In the genomic region with DNA sequence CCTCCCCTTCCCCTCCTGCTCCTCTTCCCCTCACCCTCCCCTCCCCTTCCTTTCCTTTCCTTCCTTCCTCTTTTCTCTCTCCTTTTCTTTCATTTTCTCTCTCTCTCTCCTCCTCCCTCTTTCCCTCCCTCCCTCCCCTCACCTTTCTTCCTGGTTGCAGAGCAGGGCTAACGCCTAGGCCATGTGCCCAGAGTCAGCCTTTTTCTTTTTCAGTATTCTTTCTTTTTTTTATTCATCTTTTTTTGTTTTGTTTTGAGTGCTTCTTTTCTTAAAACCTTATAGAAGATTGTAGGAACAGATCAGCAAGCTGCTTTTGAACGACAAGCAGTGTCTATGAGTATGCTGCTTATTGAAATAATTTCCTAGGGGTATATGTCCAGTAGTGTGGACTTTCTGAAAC, we compare ENCODE assay signal across 25 cellular contexts.
DNase-seq lines count a peak whose midpoint lies in the region; ATAC-seq, FAIRE-seq and TF ChIP-seq lines count a peak whose summit lies in the region.
"Had no signal": no experiment of that assay in that cellular context is flagged by ENCODE, and none has a peak within 500 bp of the region (broad histone marks: within the 10 kb centered on the region; RNA-seq: fewer than 3 reads in every experiment).

No MANE protein-coding gene starts in this region.

- H3K4me1 ChIP-seq in spleen = peaks cover 0 to 15% (median under 1%) of the 10 kb centered on the region in 6 donors

- no peak overlapping the region for H3K4me3 Mint-ChIP-seq in activated CD4-positive, alpha-beta memory T cell treated with anti-CD3 and anti-CD28 coated beads for 36 hours
- no peak overlapping the region for H3K4me3 Mint-ChIP-seq in activated CD4-positive, alpha-beta memory T cell treated with anti-CD3 and anti-CD28 coated beads, Interleukin-2, amount 10 ng/mL, durations not matched to agents 7 days and 5 days
- H3K4me3 Mint-ChIP-seq in activated B cell treated with CpG ODN at 0.5 μM for 24 hours = no peak overlapping the region
- H3K4me3 Mint-ChIP-seq in osteocyte (ENCODE audit: unreplicated experiment) = no peak overlapping the region
- H3K4me3 Mint-ChIP-seq: dendritic cell treated with granulocyte-macrophage colony-stimulating factor and Interleukin-4, amounts not matched to agents 40 ng/mL and 50 ng/mL, for 4 days; type B pancreatic cell had no signal

- DNase-seq in activated CD4-positive, alpha-beta memory T cell treated with anti-CD3 and anti-CD28 coated beads for 36 hours = no peak
- DNase-seq in activated CD4-positive, alpha-beta memory T cell treated with anti-CD3 and anti-CD28 coated beads, Interleukin-2, amount 10 ng/mL, durations not matched to agents 7 days and 5 days = no peak
- no peak for DNase-seq in GM12891 (ENCODE audit: insufficient read length, low spot score)
- DNase-seq in activated B cell treated with CpG ODN at 0.5 μM for 24 hours = no peak
- no peak for DNase-seq in osteocyte (ENCODE audit: extremely low spot score, unreplicated experiment)
- DNase-seq in spleen = no peak
- DNase-seq in superior temporal gyrus (ENCODE audit: extremely low spot score) = no peak
- DNase-seq: ACHN; anterior cingulate cortex; H7; IMR-90; NCI-H146; NCI-H524; NK-92 treated with Interleukin-12 subunit alpha and Interleukin-12 subunit beta, amount 100 ng/mL, for 24 hours; small intestine; stomach had no signal

- no peak overlapping the region for H3K4me3 ChIP-seq in spleen
- H3K4me3 ChIP-seq: BLaER1 treated with 17β-estradiol and CSF1 and Interleukin-3, amounts not matched to agents 10 nM and 100 nM; cardiac muscle cell; SK-N-MC; stomach had no signal

- H3K27me3 ChIP-seq in spleen (replicated peaks in 1 of 7) = no peaks in the 10 kb centered on the region
- H3K27me3 ChIP-seq: BLaER1 treated with 17β-estradiol and CSF1 and Interleukin-3, amounts not matched to agents 10 nM and 100 nM; cardiac muscle cell; neutrophil; stomach had no signal

- H3K27ac Mint-ChIP-seq in activated CD4-positive, alpha-beta memory T cell treated with anti-CD3 and anti-CD28 coated beads for 36 hours = peak overlapping the region; percentile 43
- no peak overlapping the region for H3K27ac Mint-ChIP-seq in activated CD4-positive, alpha-beta memory T cell treated with anti-CD3 and anti-CD28 coated beads, Interleukin-2, amount 10 ng/mL, durations not matched to agents 7 days and 5 days
- peak overlapping the region; percentile 77 for H3K27ac Mint-ChIP-seq in activated B cell treated with CpG ODN at 0.5 μM for 24 hours
- H3K27ac Mint-ChIP-seq in osteocyte (ENCODE audit: unreplicated experiment) = peak overlapping the region; percentile 70
- H3K27ac Mint-ChIP-seq: dendritic cell treated with granulocyte-macrophage colony-stimulating factor and Interleukin-4, amounts not matched to agents 40 ng/mL and 50 ng/mL, for 4 days; type B pancreatic cell had no signal

- peaks cover 0 to 8% (median 0%) of the 10 kb centered on the region in 6 donors for H3K36me3 ChIP-seq in spleen
- H3K36me3 ChIP-seq: cardiac muscle cell, neutrophil, stomach had no signal

- peaks cover 26% of the 10 kb centered on the region for H3K4me1 Mint-ChIP-seq in activated CD4-positive, alpha-beta memory T cell treated with anti-CD3 and anti-CD28 coated beads for 36 hours (ENCODE audit: low read depth)
- H3K4me1 Mint-ChIP-seq in activated CD4-positive, alpha-beta memory T cell treated with anti-CD3 and anti-CD28 coated beads, Interleukin-2, amount 10 ng/mL, durations not matched to agents 7 days and 5 days = peaks cover 17% of the 10 kb centered on the region
- H3K4me1 Mint-ChIP-seq in activated B cell treated with CpG ODN at 0.5 μM for 24 hours = peaks cover 51% of the 10 kb centered on the region
- H3K4me1 Mint-ChIP-seq in osteocyte (ENCODE audit: unreplicated experiment) = peaks cover 18% of the 10 kb centered on the region

- POLR2A ChIA-PET in activated CD4-positive, alpha-beta memory T cell treated with anti-CD3 and anti-CD28 coated beads for 36 hours (lab: Charles Lee) = no interaction called here
- POLR2A ChIA-PET in activated CD4-positive, alpha-beta memory T cell treated with anti-CD3 and anti-CD28 coated beads, Interleukin-2, amount 10 ng/mL, durations not matched to agents 7 days and 5 days (lab: Charles Lee) = no interaction called here
- POLR2A ChIA-PET in activated B cell treated with CpG ODN at 0.5 μM for 24 hours (lab: Charles Lee) = no interaction called here

- intact Hi-C loops in activated CD4-positive, alpha-beta memory T cell treated with anti-CD3 and anti-CD28 coated beads for 36 hours (cut with micrococcal nuclease) = no loop called here
- intact Hi-C loops in activated B cell treated with CpG ODN at 0.5 μM for 24 hours (cut with micrococcal nuclease) = no loop called here
- intact Hi-C loops in spleen (cut with DNase I; ENCODE audit: low total_unique reads) = no loop called here

- TF ChIP-seq CTCF in activated B cell treated with CpG ODN at 0.5 μM for 24 hours (IDR thresholded peaks at IDR 0.05) = no peak
- no peak for TF ChIP-seq CTCF in osteocyte (IDR thresholded peaks at IDR 0.05)
- TF ChIP-seq CTCF in spleen (IDR thresholded peaks at IDR 0.05 in 8 of 11, conservative IDR thresholded peaks at IDR 0.05 in 3 of 11) = no peak

- CTCF ChIA-PET in activated CD4-positive, alpha-beta memory T cell treated with anti-CD3 and anti-CD28 coated beads for 36 hours (lab: Charles Lee) = no interaction called here
- CTCF ChIA-PET in activated CD4-positive, alpha-beta memory T cell treated with anti-CD3 and anti-CD28 coated beads, Interleukin-2, amount 10 ng/mL, durations not matched to agents 7 days and 5 days (lab: Charles Lee) = no interaction called here
- CTCF ChIA-PET in activated B cell treated with CpG ODN at 0.5 μM for 24 hours (lab: Charles Lee) = no interaction called here

- peaks cover 0 to 5% (median 0%) of the 10 kb centered on the region in 8 donors for H3K9me3 ChIP-seq in spleen
- H3K9me3 ChIP-seq: neutrophil, stomach had no signal

- TF ChIP-seq POLR2A in GM12891 (IDR thresholded peaks at IDR 0.05; ENCODE audit: low read depth, low read length) (no peak), spleen (IDR thresholded peaks at IDR 0.05) (no peak)

- H3K9me3 Mint-ChIP-seq in activated CD4-positive, alpha-beta memory T cell treated with anti-CD3 and anti-CD28 coated beads for 36 hours = no peaks in the 10 kb centered on the region
- no peaks in the 10 kb centered on the region for H3K9me3 Mint-ChIP-seq in activated CD4-positive, alpha-beta memory T cell treated with anti-CD3 and anti-CD28 coated beads, Interleukin-2, amount 10 ng/mL, durations not matched to agents 7 days and 5 days
- H3K9me3 Mint-ChIP-seq in activated B cell treated with CpG ODN at 0.5 μM for 24 hours (no peaks in the 10 kb centered on the region), osteocyte (ENCODE audit: unreplicated experiment) (no peaks in the 10 kb centered on the region)
- H3K9me3 Mint-ChIP-seq: type B pancreatic cell had no signal

- no peak for ATAC-seq in activated B cell treated with CpG ODN at 0.5 μM for 24 hours (ENCODE audit: low read depth)
- ATAC-seq in HG03139 (IDR thresholded peaks at IDR 0.05; ENCODE audit: unreplicated experiment) = no peak
- ATAC-seq: activated CD4-positive, CD25-positive, alpha-beta regulatory T cell treated with anti-CD3 and anti-CD28 coated beads, Interleukin-2, amount 50 U/mL, for 24 hours had no signal

- peak; percentile 28 for FAIRE-seq in GM12891 (lab: Jason Lieb, UNC)
- FAIRE-seq: keratinocyte, small intestine had no signal

- WGBS in spleen, 5 donors = 23 to 56% (median 43%) methylated on average over 2 of the region's 2 CpGs

- no peak overlapping the region for H3K27ac ChIP-seq in spleen
- H3K27ac ChIP-seq: BLaER1 treated with 17β-estradiol and CSF1 and Interleukin-3, amounts not matched to agents 10 nM and 100 nM; cardiac muscle cell; neutrophil; SK-N-MC; stomach had no signal

- no peaks in the 10 kb centered on the region for H3K36me3 Mint-ChIP-seq in activated CD4-positive, alpha-beta memory T cell treated with anti-CD3 and anti-CD28 coated beads for 36 hours
- H3K36me3 Mint-ChIP-seq in activated CD4-positive, alpha-beta memory T cell treated with anti-CD3 and anti-CD28 coated beads, Interleukin-2, amount 10 ng/mL, durations not matched to agents 7 days and 5 days (ENCODE audit: low read depth) = no peaks in the 10 kb centered on the region
- peaks cover 16% of the 10 kb centered on the region for H3K36me3 Mint-ChIP-seq in activated B cell treated with CpG ODN at 0.5 μM for 24 hours (ENCODE audit: low read depth)
- H3K36me3 Mint-ChIP-seq in osteocyte (ENCODE audit: unreplicated experiment) = no peaks in the 10 kb centered on the region
- H3K36me3 Mint-ChIP-seq: type B pancreatic cell had no signal

- no peaks in the 10 kb centered on the region for H3K27me3 Mint-ChIP-seq in activated CD4-positive, alpha-beta memory T cell treated with anti-CD3 and anti-CD28 coated beads for 36 hours
- no peaks in the 10 kb centered on the region for H3K27me3 Mint-ChIP-seq in activated CD4-positive, alpha-beta memory T cell treated with anti-CD3 and anti-CD28 coated beads, Interleukin-2, amount 10 ng/mL, durations not matched to agents 7 days and 5 days
- H3K27me3 Mint-ChIP-seq in activated B cell treated with CpG ODN at 0.5 μM for 24 hours (no peaks in the 10 kb centered on the region), osteocyte (ENCODE audit: unreplicated experiment) (no peaks in the 10 kb centered on the region)
- H3K27me3 Mint-ChIP-seq: dendritic cell treated with granulocyte-macrophage colony-stimulating factor and Interleukin-4, amounts not matched to agents 40 ng/mL and 50 ng/mL, for 4 days; type B pancreatic cell had no signal

TF ChIP-seq in GM12891, 5 proteins besides CTCF, POLR2A, EP300 and RAD21:
- TF ChIP-seq SPI1 (IDR thresholded peaks at IDR 0.05; ENCODE audit: low read depth, low read length) (no peak), TAF1 (IDR thresholded peaks at IDR 0.05; ENCODE audit: low read depth, low read length) (no peak), POU2F2 (IDR thresholded peaks at IDR 0.05; ENCODE audit: low read depth, low read length) (no peak), POLR2AphosphoS5 (IDR thresholded peaks at IDR 0.05; ENCODE audit: low read depth, low read length) (no peak), PAX5 (IDR thresholded peaks at IDR 0.05; ENCODE audit: insufficient read depth, low read length, severe bottlenecking) (no peak)
